Comparison of ENCODE assay signal across 14 cellular contexts in genomic region chr4:136803430-136803829, GRCh38.
A peak's percentile ranks its signal among the peaks of the same experiment; 100 is the strongest.
DNase-seq lines count a peak whose midpoint lies in the region; FAIRE-seq and TF ChIP-seq lines count a peak whose summit lies in the region.
"Had no signal": no experiment of that assay in that cellular context is flagged by ENCODE, and none has a peak within 500 bp of the region (broad histone marks: within the 10 kb centered on the region; RNA-seq: fewer than 3 reads in every experiment).

No MANE protein-coding gene starts in this region.

- no peak overlapping the region for H2BK5ac ChIP-seq in H1 (ENCODE audit: low read depth, low read length)

- peaks cover 5% of the 10 kb centered on the region for H3K9me3 Mint-ChIP-seq in Calu3 (ENCODE audit: low read depth, unreplicated experiment)

- H3K36me3 Mint-ChIP-seq in Calu3 (ENCODE audit: insufficient read depth, unreplicated experiment) = no peaks in the 10 kb centered on the region

- DNase-seq in Calu3 (peak; percentile 5), H1 (ENCODE audit: low read depth in 1 of 2, low spot score in 2 of 2) (no peak), kidney tubule cell (ENCODE audit: low spot score) (peak; percentile 71), DMS 273 treated with DMSO at 0.1 percent for 48 hours (lab: John Stamatoyannopoulos, UW) (no peak), NCI-H345 treated with DMSO at 0.1 percent for 48 hours (lab: John Stamatoyannopoulos, UW; ENCODE audit: unreplicated experiment) (no peak), SW480 (ENCODE audit: low spot score) (no peak), esophagus muscularis mucosa (ENCODE audit: extremely low spot score) (no peak)
- DNase-seq: DMS53, HCEC 1CT, NCI-H2029 treated with DMSO at 0.1 percent for 48 hours, NCI-H510A had no signal

- no peak overlapping the region for H2BK15ac ChIP-seq in H1 (ENCODE audit: low read length)

- no peaks in the 10 kb centered on the region for H3K27me3 Mint-ChIP-seq in Calu3 (ENCODE audit: unreplicated experiment)

- no peak overlapping the region for H4K8ac ChIP-seq in H1 (ENCODE audit: extremely low read depth, insufficient read depth, low read length)

- H3K79me2 ChIP-seq in H1 (ENCODE audit: control insufficient read depth in 1 of 2, insufficient read depth in 2 of 2, low read length in 2 of 2) = no peaks in the 10 kb centered on the region

- H3K23me2 ChIP-seq in H1 (ENCODE audit: low read depth, low read length) = no peaks in the 10 kb centered on the region

- 0 out of 3 replicates have a peak, but pooled peaks of 1 of the 2 experiments have one; percentile 29 for TF ChIP-seq EP300 in H1 (IDR thresholded peaks at IDR 0.05; ENCODE audit: borderline replicate concordance in 1 of 2, low read depth in 2 of 2, low read length in 2 of 2)
- TF ChIP-seq EP300 in esophagus muscularis mucosa (IDR thresholded peaks at IDR 0.05) = no peak

- BruUV-seq in Calu3 (replicated peaks; lab: Mats Ljungman, UMichigan) = no TSS peak

- H3K23ac ChIP-seq in H1 (ENCODE audit: insufficient read length) = no peak overlapping the region

- TF ChIP-seq POLR2A in H1 (IDR thresholded peaks at IDR 0.05; ENCODE audit: control extremely low read depth in 1 of 2, low read depth in 2 of 2, low read length in 2 of 2) = no peak
- TF ChIP-seq POLR2A in esophagus muscularis mucosa (IDR thresholded peaks at IDR 0.05; ENCODE audit: low read depth) = no peak

- CTCF ChIA-PET in Calu3 (lab: Charles Lee) = interaction anchor here (0.7 kb wide), 1 partner anchor 199 kb away, joined by 3 read pairs; no protein-coding TSS in a partner anchor
- CTCF ChIA-PET in H1 (lab: Charles Lee; ENCODE audit: partially characterized antibody) = no interaction called here

- H3K4me2 ChIP-seq in H1 (ENCODE audit: insufficient read depth in 1 of 2, low read depth in 2 of 2, low read length in 2 of 2) = peak overlapping the region in 1 of 2 experiments; percentile 37; a peak in 1 of 4 replicates

- no peak overlapping the region for H3K4me3 Mint-ChIP-seq in Calu3 (ENCODE audit: low read depth, unreplicated experiment)

- H3K36me3 ChIP-seq in HUES48 (ENCODE audit: control insufficient read depth, insufficient read depth, low read length) (no peaks in the 10 kb centered on the region), H1 (ENCODE audit: control insufficient read depth in 2 of 4, insufficient read depth in 4 of 4, low read length in 3 of 4) (peaks cover 0 to 3% (median 0%) of the 10 kb centered on the region in 4 experiments; a peak in 2 of 8 replicates), esophagus muscularis mucosa (no peaks in the 10 kb centered on the region)

- H4K5ac ChIP-seq in H1 (ENCODE audit: insufficient read length, low read depth, low read length) = no peak overlapping the region

- H3K4me1 ChIP-seq in HUES48 (ENCODE audit: control insufficient read depth, insufficient read depth, low read length) (peaks cover 12% of the 10 kb centered on the region), H1 (replicated peaks in 1 of 4; ENCODE audit: control insufficient read depth in 3 of 4, insufficient read depth in 4 of 4, low read length in 3 of 4) (peaks cover 0 to 13% (median 7%) of the 10 kb centered on the region in 4 experiments; a peak in 5 of 7 replicates), esophagus muscularis mucosa (no peaks in the 10 kb centered on the region)

- H2AFZ ChIP-seq in H1 (ENCODE audit: low read length) = no peak overlapping the region

- no peak overlapping the region for H2BK120ac ChIP-seq in H1 (replicated peaks; ENCODE audit: low read depth, low read length)

- intact Hi-C loops in Calu3 (cut with micrococcal nuclease; ENCODE audit: unreplicated experiment) = no loop called here
- intact Hi-C loops in esophagus muscularis mucosa (cut with DNase I) = no loop called here

- H4K20me1 ChIP-seq in H1 (replicated peaks in 1 of 2; ENCODE audit: control insufficient read depth in 1 of 2, insufficient read depth in 2 of 2, low read length in 2 of 2) = no peaks in the 10 kb centered on the region

- no peak overlapping the region for H2AK5ac ChIP-seq in H1 (ENCODE audit: low read depth, low read length)

- H3K27me3 ChIP-seq in HUES48 (ENCODE audit: control insufficient read depth, insufficient read depth, low read length) (no peaks in the 10 kb centered on the region), H1 (replicated peaks in 1 of 4; ENCODE audit: control insufficient read depth in 3 of 4, extremely low read depth in 1 of 4, insufficient read depth in 3 of 4, low read length in 3 of 4) (no peaks in the 10 kb centered on the region), esophagus muscularis mucosa (no peaks in the 10 kb centered on the region)

- no peak overlapping the region for H3K56ac ChIP-seq in H1 (replicated peaks; ENCODE audit: insufficient read length, low read depth, low read length)

- H3K4me1 Mint-ChIP-seq in Calu3 (ENCODE audit: low read depth, unreplicated experiment) = peaks cover 10% of the 10 kb centered on the region

- peaks cover 18% of the 10 kb centered on the region for H3K9me3 ChIP-seq in HUES48 (ENCODE audit: control insufficient read depth, insufficient read depth, low read length)
- peaks cover 0 to 3% of the 10 kb centered on the region in 2 experiments; a peak in 1 of 4 replicates for H3K9me3 ChIP-seq in H1 (ENCODE audit: insufficient read depth in 2 of 2, low read depth in 1 of 2, low read length in 1 of 2)
- no peaks in the 10 kb centered on the region for H3K9me3 ChIP-seq in esophagus muscularis mucosa

- H4K91ac ChIP-seq in H1 (replicated peaks; ENCODE audit: insufficient read length, low read length) = no peak overlapping the region

- peak overlapping the region; percentile 68 for H3K27ac ChIP-seq in HUES48 (ENCODE audit: low read depth, low read length)
- no peak overlapping the region for H3K27ac ChIP-seq in H1 (ENCODE audit: low read depth, low read length)
- H3K27ac ChIP-seq in esophagus muscularis mucosa (replicated peaks in 1 of 4) = no peak overlapping the region
- H3K27ac ChIP-seq: C4-2B had no signal

- no peak for TF ChIP-seq RAD21 in H1 (IDR thresholded peaks at IDR 0.05 in 1 of 2, conservative IDR thresholded peaks at IDR 0.05 in 1 of 2; ENCODE audit: low read depth in 2 of 2, low read length in 2 of 2)

- no peak overlapping the region for H2BK20ac ChIP-seq in H1 (ENCODE audit: low read length)

- no peak overlapping the region for H3K14ac ChIP-seq in H1 (ENCODE audit: insufficient read length)

- H3K4me3 ChIP-seq in HUES48 (ENCODE audit: low read depth, low read length) = no peak overlapping the region
- peak overlapping the region in 1 of 4 experiments; percentile 9; a peak in 1 of 8 replicates for H3K4me3 ChIP-seq in H1 (ENCODE audit: extremely low read depth in 1 of 4, insufficient read depth in 2 of 4, low read depth in 3 of 4, low read length in 4 of 4)
- no peak overlapping the region for H3K4me3 ChIP-seq in esophagus muscularis mucosa
- H3K4me3 ChIP-seq: K562 had no signal

- no peaks in the 10 kb centered on the region for H3K79me1 ChIP-seq in H1 (ENCODE audit: low read depth, low read length)

- H3K9ac ChIP-seq in HUES48 (ENCODE audit: low read depth, low read length) (no peak overlapping the region), H1 (replicated peaks in 1 of 4; ENCODE audit: extremely low read depth in 1 of 4, low read depth in 3 of 4, low read length in 3 of 4) (no peak overlapping the region)

- TF ChIP-seq CTCF in Calu3 (IDR thresholded peaks at IDR 0.05; ENCODE audit: unreplicated experiment) (no peak), H1 (IDR thresholded peaks at IDR 0.05; ENCODE audit: control extremely low read depth in 1 of 3, insufficient read depth in 1 of 3, low read depth in 1 of 3, low read length in 3 of 3) (no peak), esophagus muscularis mucosa (IDR thresholded peaks at IDR 0.05) (no peak)

- no peak overlapping the region for H3K18ac ChIP-seq in H1 (ENCODE audit: extremely low read depth, low read length)

- H3K27ac Mint-ChIP-seq in Calu3 (ENCODE audit: unreplicated experiment) = no peak overlapping the region

- H2BK12ac ChIP-seq in H1 (ENCODE audit: low read depth, low read length) = no peak overlapping the region

- 22% methylated on average over 3 of the region's 3 CpGs; no CpG with 5 or more reads in 1 of the 2 experiments for WGBS in H1 (ENCODE audit: extremely low coverage in 1 of 2, insufficient coverage in 1 of 2, insufficient read length in 1 of 2, insufficient replicate concordance in 2 of 2, low coverage in 1 of 2, low lambda C conversion rate in 2 of 2, missing lambda C conversion rate in 1 of 2), 2 experiments
- 57% methylated on average over 3 of the region's 3 CpGs for WGBS in esophagus muscularis mucosa

- H3K4ac ChIP-seq in H1 (replicated peaks; ENCODE audit: insufficient read length, low read depth, low read length) = no peak overlapping the region

- FAIRE-seq in H1 (lab: Jason Lieb, UNC) = no peak
- FAIRE-seq: K562 had no signal

- POLR2A ChIA-PET in H1 (lab: Charles Lee; ENCODE audit: partially characterized antibody) = no interaction called here

Comparison
In these comparisons a context has a peak if more than half of its experiments do, and no peak if none do; other contexts are left out.
1. DNase-seq: peak in Calu3 (single experiment) and kidney tubule cell (single experiment); none in H1 (0 of 2), DMS 273 treated with DMSO at 0.1 percent for 48 hours (single experiment), NCI-H345 treated with DMSO at 0.1 percent for 48 hours (single experiment), SW480 (single experiment) and esophagus muscularis mucosa (single experiment).